ENCODE assay signal across 8 cellular contexts in the genomic region with DNA sequence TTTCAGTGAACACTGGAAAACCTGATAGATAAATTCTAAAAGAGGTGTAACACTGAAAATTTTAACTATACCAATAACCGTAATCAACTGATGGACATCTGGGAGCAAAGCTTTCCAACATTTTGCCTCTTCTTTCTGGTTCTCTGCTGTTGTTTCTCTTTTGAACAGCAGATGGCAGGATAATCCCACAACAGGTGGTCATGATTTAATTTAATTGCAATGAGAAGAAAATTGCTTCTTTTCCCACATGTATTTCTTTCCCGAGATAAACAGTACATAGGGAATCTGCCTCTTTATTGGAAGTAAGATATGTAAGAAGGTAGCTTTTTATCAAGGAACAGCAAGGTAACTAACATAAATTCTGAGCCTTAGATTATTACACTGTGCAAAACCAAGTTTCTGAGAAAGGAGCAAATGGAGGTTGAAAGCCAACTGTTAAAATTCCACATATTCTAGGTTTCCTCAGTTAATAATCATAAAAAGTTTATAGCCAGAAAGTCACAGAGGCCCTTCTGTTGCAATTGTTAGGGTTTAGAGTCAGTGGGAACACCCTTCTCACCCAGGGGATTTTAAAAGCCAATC.
DNase-seq lines count a peak whose midpoint lies in the region; ATAC-seq and TF ChIP-seq lines count a peak whose summit lies in the region.

No MANE protein-coding gene starts in this region.

- H3K4me1 ChIP-seq in Caco-2 (no peaks in the 10 kb centered on the region), HAP-1 (peaks cover 7% of the 10 kb centered on the region; the same call in 1 of the 2 replicates), heart left ventricle (peaks cover 0 to 23% (median 0%) of the 10 kb centered on the region in 12 donors)

- H3K36me3 Mint-ChIP-seq in Caco-2 (ENCODE audit: insufficient read depth, unreplicated experiment): no peaks in the 10 kb centered on the region
- no peaks in the 10 kb centered on the region for H3K36me3 Mint-ChIP-seq in activated CD8-positive, alpha-beta T cell treated with anti-CD3 and anti-CD28 coated beads, Interleukin-2, amount 10 ng/mL, durations not matched to agents 7 days and 5 days (ENCODE audit: low read depth)

- TF ChIP-seq CTCF in Caco-2 (IDR thresholded peaks at IDR 0.05; ENCODE audit: insufficient read depth in 1 of 2, low read depth in 1 of 2, low read length in 1 of 2, severe bottlenecking in 1 of 2, unreplicated experiment in 1 of 2) (peak; percentile 55 to 60), heart left ventricle (IDR thresholded peaks at IDR 0.05) (peak; percentile 79 to 95 (median 90))

- no peak overlapping the region for H3K27ac ChIP-seq in heart left ventricle

- in situ Hi-C loops in HAP-1 (cut with MboI; ENCODE audit: low sequenced_read_pairs): loop anchor here (5.0 kb wide), 1 partner anchor 185 kb away; a partner anchor contains a TSS

- H3K9me3 Mint-ChIP-seq in Caco-2 (ENCODE audit: unreplicated experiment): no peaks in the 10 kb centered on the region
- no peaks in the 10 kb centered on the region for H3K9me3 Mint-ChIP-seq in activated CD8-positive, alpha-beta T cell treated with anti-CD3 and anti-CD28 coated beads, Interleukin-2, amount 10 ng/mL, durations not matched to agents 7 days and 5 days (ENCODE audit: insufficient read depth)

- H3K27ac Mint-ChIP-seq in Caco-2 (ENCODE audit: unreplicated experiment): no peak overlapping the region
- no peak overlapping the region for H3K27ac Mint-ChIP-seq in activated CD8-positive, alpha-beta T cell treated with anti-CD3 and anti-CD28 coated beads, Interleukin-2, amount 10 ng/mL, durations not matched to agents 7 days and 5 days

- WGBS in heart left ventricle, 4 donors: 1 to 2% (median 1%) methylated on average over 2 of the region's 2 CpGs

- H3K9me3 ChIP-seq in Caco-2: no peaks in the 10 kb centered on the region
- no peaks in the 10 kb centered on the region for H3K9me3 ChIP-seq in HAP-1
- H3K9me3 ChIP-seq in heart left ventricle: no peaks in the 10 kb centered on the region

- no peaks in the 10 kb centered on the region for H3K4me1 Mint-ChIP-seq in Caco-2 (ENCODE audit: low read depth, unreplicated experiment)
- H3K4me1 Mint-ChIP-seq in activated CD8-positive, alpha-beta T cell treated with anti-CD3 and anti-CD28 coated beads, Interleukin-2, amount 10 ng/mL, durations not matched to agents 7 days and 5 days (ENCODE audit: low read depth): peaks cover 23% of the 10 kb centered on the region

- no peak overlapping the region for H3K4me3 Mint-ChIP-seq in Caco-2 (ENCODE audit: unreplicated experiment)
- no peak overlapping the region for H3K4me3 Mint-ChIP-seq in activated CD8-positive, alpha-beta T cell treated with anti-CD3 and anti-CD28 coated beads, Interleukin-2, amount 10 ng/mL, durations not matched to agents 7 days and 5 days

- BruUV-seq in Caco-2 (replicated peaks; lab: Mats Ljungman, UMichigan): no TSS peak

- H3K36me3 ChIP-seq in Caco-2 (ENCODE audit: control insufficient read depth, insufficient read depth, low read length) (no peaks in the 10 kb centered on the region), HAP-1 (replicated peaks) (no peaks in the 10 kb centered on the region), heart left ventricle (no peaks in the 10 kb centered on the region)

- POLR2A ChIA-PET in Caco-2 (lab: Charles Lee): interaction anchor here (0.6 to 0.8 kb wide), 2 partner anchors 89 to 192 kb away, joined by 3 read pairs; no protein-coding TSS in a partner anchor
- POLR2A ChIA-PET in activated CD8-positive, alpha-beta T cell treated with anti-CD3 and anti-CD28 coated beads, Interleukin-2, amount 10 ng/mL, durations not matched to agents 7 days and 5 days (lab: Charles Lee): interaction anchor here (0.6 to 4.6 kb wide), 3 partner anchors 90 to 186 kb away, joined by 3 to 32 read pairs (median 5); a partner anchor contains a TSS

- DNase-seq in Caco-2 (peak; percentile 46 to 63), HAP-1 (ENCODE audit: low spot score in 2 of 2) (peak; percentile 69), NCI-H345 (lab: John Stamatoyannopoulos, UW) (peak; percentile 60), heart left ventricle (peak in 2 of 5 donors; percentile 35 to 36), retina (peak; percentile 69)
- DNase-seq in activated CD8-positive, alpha-beta T cell treated with anti-CD3 and anti-CD28 coated beads, Interleukin-2, amount 10 ng/mL, durations not matched to agents 7 days and 5 days: peak; percentile 64

- peak; percentile 42 for ATAC-seq in activated CD8-positive, alpha-beta T cell treated with anti-CD3 and anti-CD28 coated beads, Interleukin-2, amount 10 ng/mL, durations not matched to agents 7 days and 5 days
- peak in 2 of 4 donors; percentile 28 to 42 for ATAC-seq in heart left ventricle
- ATAC-seq in HG03432 (IDR thresholded peaks at IDR 0.05; ENCODE audit: unreplicated experiment): no peak
- ATAC-seq in HG03280 (IDR thresholded peaks at IDR 0.05; ENCODE audit: unreplicated experiment): no peak

- no peak for TF ChIP-seq POLR2A in heart left ventricle (IDR thresholded peaks at IDR 0.05)

- CTCF ChIA-PET in Caco-2 (lab: Charles Lee): interaction anchor here (0.6 to 1.2 kb wide), 7 partner anchors 29 to 186 kb away, joined by 3 to 15 read pairs (median 4); a partner anchor contains a TSS
- CTCF ChIA-PET in activated CD8-positive, alpha-beta T cell treated with anti-CD3 and anti-CD28 coated beads, Interleukin-2, amount 10 ng/mL, durations not matched to agents 7 days and 5 days (lab: Charles Lee): interaction anchor here (0.7 to 14.6 kb wide), 52 partner anchors 8 to 298 kb away, joined by 3 to 334 read pairs (median 6); a partner anchor contains a TSS

- no peaks in the 10 kb centered on the region for H3K27me3 Mint-ChIP-seq in Caco-2 (ENCODE audit: insufficient read depth, unreplicated experiment)
- peaks cover 17% of the 10 kb centered on the region for H3K27me3 Mint-ChIP-seq in activated CD8-positive, alpha-beta T cell treated with anti-CD3 and anti-CD28 coated beads, Interleukin-2, amount 10 ng/mL, durations not matched to agents 7 days and 5 days (ENCODE audit: low read depth)

- H3K27me3 ChIP-seq in Caco-2 (replicated peaks; ENCODE audit: control insufficient read depth, insufficient read depth, low read length): no peaks in the 10 kb centered on the region
- H3K27me3 ChIP-seq in HAP-1 (ENCODE audit: low read depth): no peaks in the 10 kb centered on the region
- no peaks in the 10 kb centered on the region for H3K27me3 ChIP-seq in heart left ventricle

- intact Hi-C loops in Caco-2 (cut with micrococcal nuclease; ENCODE audit: unreplicated experiment) (loop anchor here (1.0 to 10.0 kb wide), 4 partner anchors 75 to 272 kb away; no protein-coding TSS in a partner anchor), heart left ventricle (cut with DNase I) (loop anchor here (1.0 to 10.0 kb wide), 10 partner anchors 74 to 276 kb away; no protein-coding TSS in a partner anchor)

- no peak overlapping the region for H3K4me3 ChIP-seq in Caco-2 (ENCODE audit: low read depth, low read length)
- H3K4me3 ChIP-seq in HAP-1: no peak overlapping the region
- no peak overlapping the region for H3K4me3 ChIP-seq in heart left ventricle
